Comparison of ENCODE assay signal across 9 cellular contexts in genomic region chr20:36065427-36065998, GRCh38.
A peak's percentile ranks its signal among the peaks of the same experiment; 100 is the strongest.
DNase-seq lines count a peak whose midpoint lies in the region; ATAC-seq and TF ChIP-seq lines count a peak whose summit lies in the region.
"Had no signal": no experiment of that assay in that cellular context is flagged by ENCODE, and none has a peak within 500 bp of the region (broad histone marks: within the 10 kb centered on the region; RNA-seq: fewer than 3 reads in every experiment).

No MANE protein-coding gene starts in this region.

- TF ChIP-seq CTCF in heart right ventricle (IDR thresholded peaks at IDR 0.05): no peak
- TF ChIP-seq CTCF in vagina (IDR thresholded peaks at IDR 0.05): no peak

- no peaks in the 10 kb centered on the region for H3K36me3 ChIP-seq in heart right ventricle
- no peaks in the 10 kb centered on the region for H3K36me3 ChIP-seq in mucosa of stomach (ENCODE audit: control insufficient read depth, insufficient read depth, low read length)
- H3K36me3 ChIP-seq in vagina: no peaks in the 10 kb centered on the region
- H3K36me3 ChIP-seq: SJSA1 had no signal

- H3K9me3 ChIP-seq in heart right ventricle (peaks cover 0 to 6% (median 0%) of the 10 kb centered on the region in 11 donors), mucosa of stomach (ENCODE audit: control insufficient read depth, low read length) (no peaks in the 10 kb centered on the region), vagina (no peaks in the 10 kb centered on the region)
- H3K9me3 ChIP-seq: SJSA1 had no signal

- H3K4me3 ChIP-seq in heart right ventricle (peak overlapping the region in 9 of 10 donors; percentile 42 to 72 (median 67)), mucosa of stomach (ENCODE audit: low read length) (peak overlapping the region; percentile 54), vagina (peak overlapping the region; percentile 63 to 64)

- DNase-seq in heart right ventricle (no peak), left ventricle myocardium superior (no peak), vagina (ENCODE audit: extremely low spot score in 2 of 2) (no peak), DMS153 treated with DMSO at 0.1 percent for 48 hours (lab: John Stamatoyannopoulos, UW; ENCODE audit: unreplicated experiment) (no peak), HuH-7 (ENCODE audit: low spot score) (no peak)

- H3K27ac ChIP-seq in heart right ventricle: peak overlapping the region; percentile 47 to 86 (median 80)
- H3K27ac ChIP-seq in cingulate gyrus (ENCODE audit: low read depth, low read length): peak overlapping the region; percentile 84
- H3K27ac ChIP-seq in vagina: peak overlapping the region; percentile 84
- H3K27ac ChIP-seq: SJSA1 had no signal

- TF ChIP-seq POLR2A in vagina (IDR thresholded peaks at IDR 0.05): no peak

- H3K4me1 ChIP-seq in heart right ventricle: peaks cover 4 to 24% (median 13%) of the 10 kb centered on the region in 9 donors
- peaks cover 25% of the 10 kb centered on the region for H3K4me1 ChIP-seq in mucosa of stomach (ENCODE audit: control insufficient read depth, insufficient read depth, low read length)
- H3K4me1 ChIP-seq in vagina: peaks cover 19% of the 10 kb centered on the region

- 66 to 68% methylated on average over 24 of the region's 24 CpGs for WGBS in heart right ventricle, 2 donors

- ATAC-seq in heart right ventricle: no peak
- ATAC-seq in left ventricle myocardium superior: no peak
- ATAC-seq in GM21423 (IDR thresholded peaks at IDR 0.05; ENCODE audit: unreplicated experiment): no peak

- H3K27me3 ChIP-seq in heart right ventricle (no peaks in the 10 kb centered on the region), mucosa of stomach (ENCODE audit: control insufficient read depth, insufficient read depth, low read length) (no peaks in the 10 kb centered on the region), vagina (no peaks in the 10 kb centered on the region)
- H3K27me3 ChIP-seq: SJSA1 had no signal

- H3K9ac ChIP-seq in mucosa of stomach (ENCODE audit: low read length): peak overlapping the region; percentile 74

- intact Hi-C loops in heart right ventricle (cut with DNase I): loop anchor here in 2 of 10 donors (2.0 to 10.0 kb wide), 2 partner anchors 15 to 71 kb away; no protein-coding TSS in a partner anchor
- intact Hi-C loops in left ventricle myocardium superior (cut with micrococcal nuclease): no loop called here
- intact Hi-C loops in vagina (cut with DNase I): no loop called here
